In genomic region chr1:99607590-99607989, GRCh38 we compare ENCODE assay signal across 11 cellular contexts. TPM values are rescaled to one million over a fixed set of nuclear protein-coding genes. Genes with fewer than 3 reads are reported as not detected.
"Had no signal": no experiment of that assay in that cellular context is flagged by ENCODE, and none has a peak within 500 bp of the region (broad histone marks: within the 10 kb centered on the region; RNA-seq: fewer than 3 reads in every experiment).

No MANE protein-coding gene starts in this region.

- H3K27ac Mint-ChIP-seq: GM23338, H9, HFFc6 had no signal

- ATAC-seq: GM23338, HCT116 had no signal

- H3K4me1 ChIP-seq: HAP-1 had no signal

- H3K9ac ChIP-seq: GM23248 had no signal

- DNase-seq: GM23248, GOT3, H7, H9, HCEC 1CT, HFFc6 had no signal

- H3K27ac ChIP-seq: GM23248 had no signal

- H3K36me3 ChIP-seq: HAP-1 had no signal

- H3K4me2 ChIP-seq: GM23338 had no signal

- H3K9me3 ChIP-seq: HAP-1 had no signal

- H3K4me1 Mint-ChIP-seq: GM23338, H9 had no signal

- H2AFZ ChIP-seq: GM23248, GM23338 had no signal

- FAIRE-seq: H1, H54 had no signal

- H3K4me3 ChIP-seq: GM23248, GM23338, HAP-1 had no signal

- H3K4me3 Mint-ChIP-seq: GM23338, H9, HFFc6 had no signal

RNA-seq across cellular contexts. Expression of gene PALMD, which starts 38.3 kb away (rescaled TPM):
- total RNA-seq: GM23338, H1, H7, H9, HFFc6 had no signal
- polyA plus RNA-seq: GM23338, H1 had no signal
